In the genomic region with DNA sequence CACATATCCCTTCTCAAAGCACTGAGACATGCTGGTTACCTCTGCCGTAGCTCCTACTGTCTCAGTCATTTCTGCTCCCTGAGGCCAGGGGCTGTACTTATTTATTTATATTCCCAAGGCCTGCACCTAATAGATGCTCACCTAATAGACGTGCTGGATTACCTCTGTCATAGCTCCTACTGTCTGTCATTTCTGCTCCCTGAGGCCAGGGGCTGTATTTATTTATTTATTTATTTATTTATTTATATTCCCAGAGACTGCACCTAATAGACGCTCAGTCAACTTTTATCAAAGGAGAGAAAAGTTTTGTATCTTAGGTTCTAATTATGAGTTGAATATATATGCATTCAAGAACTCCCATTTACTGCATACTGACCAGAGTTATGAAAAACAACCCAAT, we compare ENCODE assay signal across 12 cellular contexts.
"Had no signal": no experiment of that assay in that cellular context is flagged by ENCODE, and none has a peak within 500 bp of the region (broad histone marks: within the 10 kb centered on the region; RNA-seq: fewer than 3 reads in every experiment).

No MANE protein-coding gene starts in this region.

- H3K36me3 Mint-ChIP-seq: brain, WTC11 had no signal

- DNase-seq: activated T-cell treated with anti-CD3 and anti-CD28 coated beads, Interleukin-2, amount 50 U/mL, for 24 hours; effector memory CD4-positive, alpha-beta T cell; foreskin keratinocyte; left ventricle myocardium superior; nephron progenitor cell; tibial artery; uterus had no signal

- H3K9me3 Mint-ChIP-seq: activated naive CD8-positive, alpha-beta T cell treated with anti-CD3 and anti-CD28 coated beads, Interleukin-2, amount 10 ng/mL, durations not matched to agents 7 days and 5 days; activated T-cell treated with anti-CD3 and anti-CD28 coated beads, Interleukin-2, amount 50 U/mL, for 24 hours; dendritic cell treated with granulocyte-macrophage colony-stimulating factor and Interleukin-4, amounts not matched to agents 40 ng/mL and 50 ng/mL, for 4 days had no signal

- H3K4me1 ChIP-seq: uterus had no signal

- ATAC-seq: foreskin keratinocyte, left ventricle myocardium superior, WTC11 had no signal

- H3K4me3 ChIP-seq: tibial artery, uterus had no signal

- H3K9me3 ChIP-seq: tibial artery, uterus had no signal

- H3K27ac ChIP-seq: foreskin keratinocyte, tibial artery, uterus had no signal

- H3K36me3 ChIP-seq: tibial artery, uterus had no signal

- H3K27ac Mint-ChIP-seq: activated CD4-positive, alpha-beta memory T cell treated with anti-CD3 and anti-CD28 coated beads, Interleukin-2, amount 10 ng/mL, durations not matched to agents 7 days and 5 days; activated T-cell treated with anti-CD3 and anti-CD28 coated beads, Interleukin-2, amount 50 U/mL, for 24 hours; brain; dendritic cell treated with granulocyte-macrophage colony-stimulating factor and Interleukin-4, amounts not matched to agents 40 ng/mL and 50 ng/mL, for 4 days; nephron progenitor cell; WTC11 had no signal

- H3K27me3 ChIP-seq: tibial artery, uterus had no signal

- H3K27me3 Mint-ChIP-seq: activated naive CD8-positive, alpha-beta T cell treated with anti-CD3 and anti-CD28 coated beads, Interleukin-2, amount 10 ng/mL, durations not matched to agents 7 days and 5 days; activated T-cell treated with anti-CD3 and anti-CD28 coated beads, Interleukin-2, amount 50 U/mL, for 24 hours; brain; dendritic cell treated with granulocyte-macrophage colony-stimulating factor and Interleukin-4, amounts not matched to agents 40 ng/mL and 50 ng/mL, for 4 days had no signal

- H3K4me3 Mint-ChIP-seq: activated CD4-positive, alpha-beta memory T cell treated with anti-CD3 and anti-CD28 coated beads, Interleukin-2, amount 10 ng/mL, durations not matched to agents 7 days and 5 days; activated T-cell treated with anti-CD3 and anti-CD28 coated beads, Interleukin-2, amount 50 U/mL, for 24 hours; brain; dendritic cell treated with granulocyte-macrophage colony-stimulating factor and Interleukin-4, amounts not matched to agents 40 ng/mL and 50 ng/mL, for 4 days; nephron progenitor cell; WTC11 had no signal
